Comparison of ENCODE assay signal across 14 cellular contexts in genomic region chr13:113967729-113968462, GRCh38.
"Had no signal": no experiment of that assay in that cellular context is flagged by ENCODE, and none has a peak within 500 bp of the region (broad histone marks: within the 10 kb centered on the region; RNA-seq: fewer than 3 reads in every experiment).

No MANE protein-coding gene starts in this region.

- FAIRE-seq: small intestine had no signal

- H3K27ac ChIP-seq: breast epithelium, ovary had no signal

- ATAC-seq: gastroesophageal sphincter, left lobe of liver had no signal

- H3K9me3 ChIP-seq: breast epithelium, gastroesophageal sphincter, ovary had no signal

- DNase-seq: activated B cell treated with CpG ODN at 0.5 μM for 24 hours; activated CD4-positive, alpha-beta T cell treated with anti-CD3 and anti-CD28 coated beads, Interleukin-2, amount 10 ng/mL, durations not matched to agents 7 days and 5 days; activated CD8-positive, alpha-beta memory T cell treated with anti-CD3 and anti-CD28 coated beads for 24 hours; anterior cingulate cortex; dermis blood vessel endothelial cell; erythroblast; small intestine; stimulated activated CD4-positive, alpha-beta T cell treated with anti-CD3 and anti-CD28 coated beads, Interleukin-4, amount 100 ng/mL, for 4 hours; stimulated activated CD8-positive, alpha-beta memory T cell treated with anti-CD3 and anti-CD28 coated beads, Interleukin-4, amount 100 ng/mL, for 48 hours; stimulated activated naive CD4-positive, alpha-beta T cell treated with Interleukin-2 at 50 U/mL for 16 hours had no signal

- H3K27me3 ChIP-seq: breast epithelium, gastroesophageal sphincter, ovary had no signal

- H3K36me3 ChIP-seq: breast epithelium, gastroesophageal sphincter, ovary had no signal

- H3K4me3 ChIP-seq: breast epithelium, gastroesophageal sphincter, ovary had no signal
